In the genomic region with DNA sequence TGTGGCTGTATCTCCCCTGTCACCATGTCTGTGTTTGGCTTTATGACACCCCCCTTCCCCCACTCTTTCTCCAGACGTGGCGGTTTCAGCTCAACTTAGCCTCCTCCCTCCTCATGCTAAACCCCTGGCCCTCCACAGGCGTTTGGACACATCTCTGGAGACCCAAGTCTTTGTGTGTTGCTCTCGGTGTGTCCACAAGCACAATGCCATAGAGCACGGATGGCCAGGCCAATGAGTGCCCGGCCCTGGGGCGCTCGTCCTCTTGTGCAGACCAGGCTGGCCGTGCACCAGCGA, we compare ENCODE assay signal across 12 cellular contexts. TPM values are rescaled to one million over a fixed set of nuclear protein-coding genes. Genes with fewer than 3 reads are reported as not detected.
A peak's percentile ranks its signal among the peaks of the same experiment; 100 is the strongest.
DNase-seq lines count a peak whose midpoint lies in the region; ATAC-seq, FAIRE-seq and TF ChIP-seq lines count a peak whose summit lies in the region.
"Had no signal": no experiment of that assay in that cellular context is flagged by ENCODE, and none has a peak within 500 bp of the region (broad histone marks: within the 10 kb centered on the region; RNA-seq: fewer than 3 reads in every experiment).

No MANE protein-coding gene starts in this region.

- H3K9me3 ChIP-seq in ascending aorta (no peaks in the 10 kb centered on the region), keratinocyte (ENCODE audit: control insufficient read depth, low read depth, low read length) (no peaks in the 10 kb centered on the region)
- no peaks in the 10 kb centered on the region for H3K9me3 ChIP-seq in CD8-positive, alpha-beta T cell (ENCODE audit: low read length)

- CTCF ChIA-PET in CD8-positive, alpha-beta T cell (lab: Charles Lee), result interaction anchor here (1.0 kb wide), 1 partner anchor 11 kb away, joined by 4 read pairs; no protein-coding TSS in a partner anchor

- FAIRE-seq in keratinocyte (lab: Jason Lieb, UNC), result no peak
- FAIRE-seq: G401.6 had no signal

- no peaks in the 10 kb centered on the region for H4K20me1 ChIP-seq in keratinocyte (ENCODE audit: control insufficient read depth, extremely low read depth, insufficient read depth, low read length)

- dilution Hi-C loops in keratinocyte (cut with MboI; ENCODE audit: extremely low pct_ligation_motif_present, low sequenced_read_pairs), result no loop called here

- no peak for TF ChIP-seq CTCF in HFF-Myc (IDR thresholded peaks at IDR 0.05; ENCODE audit: low read depth, low read length, missing control alignments)
- no peak for TF ChIP-seq CTCF in ascending aorta (IDR thresholded peaks at IDR 0.05)
- no peak for TF ChIP-seq CTCF in keratinocyte (optimal IDR thresholded peaks at IDR 0.05 in 1 of 3, IDR thresholded peaks at IDR 0.05 in 1 of 3, conservative IDR thresholded peaks at IDR 0.05 in 1 of 3; ENCODE audit: extremely low read depth in 1 of 3, insufficient read depth in 2 of 3, low read length in 3 of 3)
- TF ChIP-seq CTCF in CD8-positive, alpha-beta T cell (IDR thresholded peaks at IDR 0.05), result no peak

- no peaks in the 10 kb centered on the region for H3K9me1 ChIP-seq in keratinocyte (ENCODE audit: control insufficient read depth, extremely low read depth, insufficient read depth, low read length)

- POLR2A ChIA-PET in CD8-positive, alpha-beta T cell (lab: Charles Lee), result no interaction called here

- peak overlapping the region; percentile 90 to 99 for H3K27ac ChIP-seq in ascending aorta
- H3K27ac ChIP-seq in keratinocyte (ENCODE audit: control insufficient read depth, insufficient read depth, low read length), result no peak overlapping the region
- H3K27ac ChIP-seq in skin epidermis, result peak overlapping the region in 3 of 21 experiments; percentile 1 to 48 (median 25)
- no peak overlapping the region for H3K27ac ChIP-seq in CD8-positive, alpha-beta T cell (ENCODE audit: low read depth, low read length)

- H3K4me3 ChIP-seq in HFF-Myc (replicated peaks; ENCODE audit: low read depth, low read length), result peak overlapping the region; percentile 15; the same call in 1 of the 2 replicates
- H3K4me3 ChIP-seq in ascending aorta, result peak overlapping the region; percentile 89 to 90
- no peak overlapping the region for H3K4me3 ChIP-seq in keratinocyte (ENCODE audit: control insufficient read depth in 2 of 3, extremely low read depth in 1 of 3, insufficient read depth in 2 of 3, low read depth in 1 of 3, low read length in 3 of 3)
- peak overlapping the region in 6 of 7 experiments; percentile 18 to 29 (median 22) for H3K4me3 ChIP-seq in skin epidermis
- H3K4me3 ChIP-seq in CD8-positive, alpha-beta T cell (ENCODE audit: low read depth, low read length), result no peak overlapping the region

- peaks cover 26% of the 10 kb centered on the region for H3K27me3 Mint-ChIP-seq in CD8-positive, alpha-beta T cell (ENCODE audit: low read depth)

- DNase-seq in HFF-Myc (ENCODE audit: extremely low read depth, low read depth) (no peak), ascending aorta (ENCODE audit: low spot score in 2 of 2) (no peak), keratinocyte (ENCODE audit: low read depth, low spot score) (no peak), NCI-H2029 treated with DMSO at 0.1 percent for 48 hours (lab: John Stamatoyannopoulos, UW) (no peak)
- DNase-seq in CD8-positive, alpha-beta T cell, result no peak
- DNase-seq: activated CD4-positive, CD25-positive, alpha-beta regulatory T cell treated with anti-CD3 and anti-CD28 coated beads, Interleukin-2, amount 50 U/mL, for 72 hours; NCI-H510A treated with DMSO at 0.1 percent for 48 hours had no signal

- intact Hi-C loops in ascending aorta (cut with DNase I), result loop anchor here (1.0 to 2.0 kb wide), 2 partner anchors 9 to 13 kb away; partner anchors contain the start of gene SPINT2
- intact Hi-C loops in CD8-positive, alpha-beta T cell (cut with DNase I, micrococcal nuclease), result no loop called here

- peak overlapping the region; percentile 60 for H3K4me2 ChIP-seq in keratinocyte (ENCODE audit: control insufficient read depth, extremely low read depth, insufficient read depth, low read depth, low read length)

- no peak overlapping the region for H3K9ac ChIP-seq in keratinocyte (ENCODE audit: control insufficient read depth, extremely low read depth, insufficient read depth, low read length)

- H3K4me1 ChIP-seq in ascending aorta (peaks cover 13 to 24% of the 10 kb centered on the region in 2 donors), keratinocyte (ENCODE audit: control insufficient read depth, extremely low read depth, insufficient read depth, low read length) (peaks cover 28% of the 10 kb centered on the region)
- H3K4me1 ChIP-seq in CD8-positive, alpha-beta T cell (ENCODE audit: insufficient read depth, low read length), result no peaks in the 10 kb centered on the region

- H3K27me3 ChIP-seq in ascending aorta (no peaks in the 10 kb centered on the region), keratinocyte (ENCODE audit: control insufficient read depth, extremely low read depth, insufficient read depth, low read length) (no peaks in the 10 kb centered on the region)
- peaks cover 3% of the 10 kb centered on the region for H3K27me3 ChIP-seq in CD8-positive, alpha-beta T cell (ENCODE audit: insufficient read depth, low read length)

- ATAC-seq in CD8-positive, alpha-beta T cell, result no peak
- ATAC-seq in GM21786 (IDR thresholded peaks at IDR 0.05; ENCODE audit: unreplicated experiment) (no peak), HG02852 (IDR thresholded peaks at IDR 0.05; ENCODE audit: unreplicated experiment) (no peak)

- H3K27ac Mint-ChIP-seq in CD8-positive, alpha-beta T cell, result no peak overlapping the region

- no peak overlapping the region for H3K4me3 Mint-ChIP-seq in CD8-positive, alpha-beta T cell

- H3K79me2 ChIP-seq in keratinocyte (ENCODE audit: control insufficient read depth, insufficient read depth, low read length), result no peaks in the 10 kb centered on the region

- H2AFZ ChIP-seq in keratinocyte (ENCODE audit: control insufficient read depth, low read length), result no peak overlapping the region

- no peaks in the 10 kb centered on the region for H3K36me3 Mint-ChIP-seq in CD8-positive, alpha-beta T cell
- H3K36me3 Mint-ChIP-seq: naive thymus-derived CD8-positive, alpha-beta T cell had no signal

- peaks cover 2% of the 10 kb centered on the region for H3K4me1 Mint-ChIP-seq in CD8-positive, alpha-beta T cell (ENCODE audit: low read depth)

- no peaks in the 10 kb centered on the region for H3K9me3 Mint-ChIP-seq in CD8-positive, alpha-beta T cell
- H3K9me3 Mint-ChIP-seq: naive thymus-derived CD8-positive, alpha-beta T cell had no signal

- peaks cover 0 to 6% of the 10 kb centered on the region in 2 donors for H3K36me3 ChIP-seq in ascending aorta
- no peaks in the 10 kb centered on the region for H3K36me3 ChIP-seq in keratinocyte (ENCODE audit: control insufficient read depth in 2 of 2, extremely low read depth in 1 of 2, insufficient read depth in 2 of 2, low read length in 2 of 2)
- no peaks in the 10 kb centered on the region for H3K36me3 ChIP-seq in CD8-positive, alpha-beta T cell (ENCODE audit: insufficient read depth, low read length)

RNA-seq across cellular contexts. Expression of gene PPP1R14A, which starts 0.5 kb away (rescaled TPM):
- total RNA-seq in ascending aorta, result 1,072 TPM
- 2.6 to 3.1 TPM (median 2.7 TPM) in 3 replicates for polyA plus RNA-seq in keratinocyte
- polyA plus RNA-seq in keratinocyte (2011; ENCODE audit: low read depth), result 1.6 TPM
- 0.79 and 3.3 TPM in 2 replicates for polyA plus RNA-seq in keratinocyte (2011; cell fraction: cytosol; rRNA removed)
- polyA plus RNA-seq in keratinocyte (2011; cell fraction: nucleus; rRNA removed), result 1.3 and 1.4 TPM in 2 replicates
- 0.75 and 5.7 TPM in 2 replicates for polyA plus RNA-seq in keratinocyte (2012; ENCODE audit: low replicate concordance)
- 0.43 TPM in 1 of 3 replicates, not detected in the others for polyA minus RNA-seq in keratinocyte
- polyA minus RNA-seq in keratinocyte (2011; cell fraction: cytosol; rRNA and poly(A)+ RNA removed), result 5.9 TPM
- not detected in 2 replicates for polyA minus RNA-seq in keratinocyte (2011; cell fraction: nucleus; rRNA and poly(A)+ RNA removed)
- total RNA-seq in CD8-positive, alpha-beta T cell, result not detected
- polyA plus RNA-seq: naive thymus-derived CD8-positive, alpha-beta T cell had no signal

RNA-seq across cellular contexts. Expression of gene SPINT2, which starts 8.7 kb away (rescaled TPM):
- total RNA-seq in ascending aorta, result 193 TPM
- 362 to 472 TPM (median 363 TPM) in 3 replicates for polyA plus RNA-seq in keratinocyte
- polyA plus RNA-seq in keratinocyte (2011; ENCODE audit: low read depth), result 293 TPM
- 250 and 352 TPM in 2 replicates for polyA plus RNA-seq in keratinocyte (2011; cell fraction: cytosol; rRNA removed)
- 891 and 980 TPM in 2 replicates for polyA plus RNA-seq in keratinocyte (2011; cell fraction: nucleus; rRNA removed)
- polyA plus RNA-seq in keratinocyte (2012; ENCODE audit: low replicate concordance), result 601 and 646 TPM in 2 replicates
- 182 to 293 TPM (median 269 TPM) in 3 replicates for polyA minus RNA-seq in keratinocyte
- polyA minus RNA-seq in keratinocyte (2011; cell fraction: cytosol; rRNA and poly(A)+ RNA removed), result 465 TPM
- 290 and 325 TPM in 2 replicates for polyA minus RNA-seq in keratinocyte (2011; cell fraction: nucleus; rRNA and poly(A)+ RNA removed)
- total RNA-seq in CD8-positive, alpha-beta T cell, result 10 to 100 TPM; 35.7 to 38.2 TPM

RNA-seq across cellular contexts. Expression of gene DPF1, which starts 31.7 kb away (rescaled TPM):
- total RNA-seq in ascending aorta, result not detected
- polyA plus RNA-seq in keratinocyte, result 1.5 to 1.9 TPM (median 1.8 TPM) in 3 replicates
- 1.3 TPM for polyA plus RNA-seq in keratinocyte (2011; ENCODE audit: low read depth)
- polyA plus RNA-seq in keratinocyte (2011; cell fraction: cytosol; rRNA removed), result 0.78 and 2.1 TPM in 2 replicates
- 3.4 and 3.5 TPM in 2 replicates for polyA plus RNA-seq in keratinocyte (2011; cell fraction: nucleus; rRNA removed)
- 0.71 and 1.9 TPM in 2 replicates for polyA plus RNA-seq in keratinocyte (2012; ENCODE audit: low replicate concordance)
- 1.3 to 2.4 TPM (median 2.0 TPM) in 3 replicates for polyA minus RNA-seq in keratinocyte
- 2.9 TPM for polyA minus RNA-seq in keratinocyte (2011; cell fraction: cytosol; rRNA and poly(A)+ RNA removed)
- 0.84 and 0.93 TPM in 2 replicates for polyA minus RNA-seq in keratinocyte (2011; cell fraction: nucleus; rRNA and poly(A)+ RNA removed)
- total RNA-seq in CD8-positive, alpha-beta T cell, result not detected
- total RNA-seq: naive thymus-derived CD8-positive, alpha-beta T cell had no signal
- polyA plus RNA-seq: naive thymus-derived CD8-positive, alpha-beta T cell had no signal

RNA-seq across cellular contexts. Expression of gene C19orf33, which starts 48.3 kb away (rescaled TPM):
- total RNA-seq in ascending aorta, result not detected
- 302 to 496 TPM (median 366 TPM) in 3 replicates for polyA plus RNA-seq in keratinocyte
- 241 TPM for polyA plus RNA-seq in keratinocyte (2011; ENCODE audit: low read depth)
- 214 and 781 TPM in 2 replicates for polyA plus RNA-seq in keratinocyte (2011; cell fraction: cytosol; rRNA removed)
- 102 and 139 TPM in 2 replicates for polyA plus RNA-seq in keratinocyte (2011; cell fraction: nucleus; rRNA removed)
- polyA plus RNA-seq in keratinocyte (2012; ENCODE audit: low replicate concordance), result 360 and 816 TPM in 2 replicates
- polyA minus RNA-seq in keratinocyte, result 35.2 to 58.7 TPM (median 44.3 TPM) in 3 replicates
- polyA minus RNA-seq in keratinocyte (2011; cell fraction: cytosol; rRNA and poly(A)+ RNA removed), result 220 TPM
- polyA minus RNA-seq in keratinocyte (2011; cell fraction: nucleus; rRNA and poly(A)+ RNA removed), result 42.0 and 55.5 TPM in 2 replicates
- total RNA-seq in CD8-positive, alpha-beta T cell, result not detected

Comparison
In these comparisons a context has a peak if more than half of its experiments do, and no peak if none do; other contexts are left out.
1. H3K4me3 ChIP-seq: peak in HFF-Myc (single experiment), ascending aorta (2 of 2) and skin epidermis (6 of 7); none in keratinocyte (0 of 3) and CD8-positive, alpha-beta T cell (single experiment).
2. H3K27ac ChIP-seq: peak in ascending aorta (2 of 2); none in keratinocyte (single experiment) and CD8-positive, alpha-beta T cell (single experiment).
3. RNA of gene PPP1R14A, which starts 0.5 kb away (total RNA-seq): 1,072 TPM in ascending aorta (single experiment); not detected in CD8-positive, alpha-beta T cell; every median in the first group is over 100 times any median in the second.